14 cellular contexts compared by ENCODE assay signal in the genomic region with DNA sequence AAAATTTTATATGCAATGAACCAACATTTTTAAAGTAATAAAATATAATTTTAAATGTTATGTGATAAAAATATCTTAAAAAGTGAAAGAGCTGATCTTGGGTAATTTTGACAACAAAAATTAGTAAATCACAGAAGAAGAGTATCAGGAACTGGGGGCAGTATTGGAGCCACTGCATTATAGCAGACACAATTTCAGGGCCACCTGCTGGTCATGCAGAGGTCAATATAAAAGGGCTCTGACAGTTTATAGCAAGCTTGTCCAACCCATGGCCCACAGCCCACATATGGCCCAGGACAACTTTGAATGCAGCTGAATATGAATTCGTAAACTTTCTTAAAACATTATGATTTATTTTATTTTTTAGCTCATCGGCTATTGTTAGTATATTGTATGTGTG. TPM values are rescaled to one million over a fixed set of nuclear protein-coding genes. Genes with fewer than 3 reads are reported as not detected.
DNase-seq lines count a peak whose midpoint lies in the region; ATAC-seq and TF ChIP-seq lines count a peak whose summit lies in the region.
"Had no signal": no experiment of that assay in that cellular context is flagged by ENCODE, and none has a peak within 500 bp of the region (broad histone marks: within the 10 kb centered on the region; RNA-seq: fewer than 3 reads in every experiment).

No MANE protein-coding gene starts in this region.

- H3K4me3 Mint-ChIP-seq in effector memory CD8-positive, alpha-beta T cell: no peak overlapping the region
- H3K4me3 Mint-ChIP-seq in activated naive CD4-positive, alpha-beta T cell treated with anti-CD3 and anti-CD28 coated beads, Interleukin-2, amount 10 ng/mL, durations not matched to agents 7 days and 5 days: no peak overlapping the region
- H3K4me3 Mint-ChIP-seq: CD8-positive, alpha-beta memory T cell had no signal

- H3K27ac ChIP-seq in left lung: no peak overlapping the region
- H3K27ac ChIP-seq: cardiac muscle cell, neutrophil, stomach had no signal

- H3K36me3 Mint-ChIP-seq in effector memory CD8-positive, alpha-beta T cell (ENCODE audit: insufficient read depth): no peaks in the 10 kb centered on the region
- H3K36me3 Mint-ChIP-seq in activated naive CD4-positive, alpha-beta T cell treated with anti-CD3 and anti-CD28 coated beads, Interleukin-2, amount 10 ng/mL, durations not matched to agents 7 days and 5 days: peaks cover 22% of the 10 kb centered on the region

- H3K4me3 ChIP-seq in LNCaP clone FGC (ENCODE audit: low read depth, low read length) (no peak overlapping the region), left lung (no peak overlapping the region)
- H3K4me3 ChIP-seq: cardiac muscle cell, stomach had no signal

- intact Hi-C loops in left lung (cut with DNase I): no loop called here

- H3K9me3 Mint-ChIP-seq in effector memory CD8-positive, alpha-beta T cell: no peaks in the 10 kb centered on the region
- H3K9me3 Mint-ChIP-seq in activated naive CD4-positive, alpha-beta T cell treated with anti-CD3 and anti-CD28 coated beads, Interleukin-2, amount 10 ng/mL, durations not matched to agents 7 days and 5 days: no peaks in the 10 kb centered on the region
- H3K9me3 Mint-ChIP-seq: CD8-positive, alpha-beta memory T cell had no signal

- TF ChIP-seq CTCF in LNCaP clone FGC (IDR thresholded peaks at IDR 0.05; ENCODE audit: control insufficient read depth, extremely low read depth, insufficient read depth) (peak; percentile 34), left lung (IDR thresholded peaks at IDR 0.05) (no peak)

- peak; percentile 88 for ATAC-seq in GM19372 (IDR thresholded peaks at IDR 0.05; ENCODE audit: low read depth, unreplicated experiment)
- peak; percentile 35 for ATAC-seq in effector memory CD8-positive, alpha-beta T cell (replicated peaks)
- no peak for ATAC-seq in left lung
- ATAC-seq in GM19452 (IDR thresholded peaks at IDR 0.05; ENCODE audit: unreplicated experiment): no peak

- peak; percentile 19 for DNase-seq in ELR (ENCODE audit: low read depth)
- no peak for DNase-seq in LNCaP clone FGC (ENCODE audit: low read depth)
- DNase-seq in effector memory CD8-positive, alpha-beta T cell: no peak
- no peak for DNase-seq in left lung
- no peak for DNase-seq in activated naive CD4-positive, alpha-beta T cell treated with anti-CD3 and anti-CD28 coated beads, Interleukin-2, amount 10 ng/mL, durations not matched to agents 7 days and 5 days
- DNase-seq in putamen (ENCODE audit: low spot score): no peak
- DNase-seq: activated gamma-delta T cell, NCI-H2107, stomach had no signal

- H3K9me3 ChIP-seq in left lung: no peaks in the 10 kb centered on the region
- H3K9me3 ChIP-seq: neutrophil, stomach had no signal

- no peaks in the 10 kb centered on the region for H3K36me3 ChIP-seq in left lung
- H3K36me3 ChIP-seq: cardiac muscle cell, neutrophil, stomach had no signal

- no peaks in the 10 kb centered on the region for H3K4me1 ChIP-seq in left lung
- H3K4me1 ChIP-seq: stomach had no signal

- CTCF ChIA-PET in activated naive CD4-positive, alpha-beta T cell treated with anti-CD3 and anti-CD28 coated beads, Interleukin-2, amount 10 ng/mL, durations not matched to agents 7 days and 5 days (lab: Charles Lee): interaction anchor here (0.7 to 1.2 kb wide), 3 partner anchors 87 to 391 kb away, joined by 3 to 4 read pairs (median 3); no protein-coding TSS in a partner anchor

- no peak overlapping the region for H3K27ac Mint-ChIP-seq in effector memory CD8-positive, alpha-beta T cell
- H3K27ac Mint-ChIP-seq in activated naive CD4-positive, alpha-beta T cell treated with anti-CD3 and anti-CD28 coated beads, Interleukin-2, amount 10 ng/mL, durations not matched to agents 7 days and 5 days: no peak overlapping the region
- H3K27ac Mint-ChIP-seq: CD8-positive, alpha-beta memory T cell had no signal

- H3K27me3 Mint-ChIP-seq in effector memory CD8-positive, alpha-beta T cell: peaks cover 21 to 24% of the 10 kb centered on the region in 2 donors
- H3K27me3 Mint-ChIP-seq in activated naive CD4-positive, alpha-beta T cell treated with anti-CD3 and anti-CD28 coated beads, Interleukin-2, amount 10 ng/mL, durations not matched to agents 7 days and 5 days: peaks cover 9% of the 10 kb centered on the region

- H3K4me1 Mint-ChIP-seq in effector memory CD8-positive, alpha-beta T cell (ENCODE audit: low read depth in 2 of 2): no peaks in the 10 kb centered on the region
- H3K4me1 Mint-ChIP-seq in activated naive CD4-positive, alpha-beta T cell treated with anti-CD3 and anti-CD28 coated beads, Interleukin-2, amount 10 ng/mL, durations not matched to agents 7 days and 5 days: peaks cover 12% of the 10 kb centered on the region
- H3K4me1 Mint-ChIP-seq: CD8-positive, alpha-beta memory T cell had no signal

- H3K27me3 ChIP-seq in left lung: no peaks in the 10 kb centered on the region
- H3K27me3 ChIP-seq: cardiac muscle cell had no signal

RNA-seq across cellular contexts. Expression of a gene that starts 13.0 kb away (rescaled TPM):
- 1 to 10 TPM; 4.1 to 7.1 TPM for total RNA-seq in left lung

Comparison
In these comparisons a context has a peak if more than half of its experiments do, and no peak if none do; other contexts are left out.
1. ATAC-seq: peak in GM19372 (single experiment) and effector memory CD8-positive, alpha-beta T cell (single experiment); none in left lung (single experiment) and GM19452 (single experiment).